21 cellular contexts compared by ENCODE assay signal in genomic region chr18:14124689-14125088, GRCh38. TPM values are rescaled to one million over a fixed set of nuclear protein-coding genes. Genes with fewer than 3 reads are reported as not detected.
DNase-seq lines count a peak whose midpoint lies in the region; ATAC-seq lines count a peak whose summit lies in the region.
"Had no signal": no experiment of that assay in that cellular context is flagged by ENCODE, and none has a peak within 500 bp of the region (broad histone marks: within the 10 kb centered on the region; RNA-seq: fewer than 3 reads in every experiment).

No MANE protein-coding gene starts in this region.

- H3K27ac ChIP-seq in iPS-20b (ENCODE audit: low read length): no peak overlapping the region
- H3K27ac ChIP-seq: BLaER1 treated with 17β-estradiol and CSF1 and Interleukin-3, amounts not matched to agents 10 nM and 100 nM had no signal

- peak overlapping the region; percentile 47 for H3K27ac Mint-ChIP-seq in activated CD4-positive, alpha-beta memory T cell treated with anti-CD3 and anti-CD28 coated beads for 36 hours
- no peak overlapping the region for H3K27ac Mint-ChIP-seq in activated CD4-positive, alpha-beta memory T cell treated with anti-CD3 and anti-CD28 coated beads, Interleukin-2, amount 10 ng/mL, durations not matched to agents 7 days and 5 days
- no peak overlapping the region for H3K27ac Mint-ChIP-seq in immature natural killer cell

- intact Hi-C loops in activated CD4-positive, alpha-beta memory T cell treated with anti-CD3 and anti-CD28 coated beads for 36 hours (cut with micrococcal nuclease): no loop called here

- no peaks in the 10 kb centered on the region for H3K9me3 Mint-ChIP-seq in activated CD4-positive, alpha-beta memory T cell treated with anti-CD3 and anti-CD28 coated beads for 36 hours
- no peaks in the 10 kb centered on the region for H3K9me3 Mint-ChIP-seq in activated CD4-positive, alpha-beta memory T cell treated with anti-CD3 and anti-CD28 coated beads, Interleukin-2, amount 10 ng/mL, durations not matched to agents 7 days and 5 days
- H3K9me3 Mint-ChIP-seq in immature natural killer cell: no peaks in the 10 kb centered on the region
- H3K9me3 Mint-ChIP-seq: CD4-positive, alpha-beta memory T cell had no signal

- no peak for ATAC-seq in GM21360 (IDR thresholded peaks at IDR 0.05; ENCODE audit: unreplicated experiment)

- H3K36me3 ChIP-seq in iPS-20b (ENCODE audit: insufficient read depth, low read depth, low read length): peaks cover 49% of the 10 kb centered on the region

- no peaks in the 10 kb centered on the region for H3K27me3 ChIP-seq in iPS-20b (ENCODE audit: insufficient read depth, low read length)
- H3K27me3 ChIP-seq: BLaER1 treated with 17β-estradiol and CSF1 and Interleukin-3, amounts not matched to agents 10 nM and 100 nM; MG63 had no signal

- no peak overlapping the region for H3K4me3 Mint-ChIP-seq in activated CD4-positive, alpha-beta memory T cell treated with anti-CD3 and anti-CD28 coated beads for 36 hours
- H3K4me3 Mint-ChIP-seq in activated CD4-positive, alpha-beta memory T cell treated with anti-CD3 and anti-CD28 coated beads, Interleukin-2, amount 10 ng/mL, durations not matched to agents 7 days and 5 days: no peak overlapping the region
- H3K4me3 Mint-ChIP-seq in immature natural killer cell: no peak overlapping the region
- H3K4me3 Mint-ChIP-seq: CD4-positive, alpha-beta memory T cell had no signal

- H3K4me3 ChIP-seq in iPS-20b (ENCODE audit: low read length): peak overlapping the region; percentile 14; the same call in 1 of the 2 replicates
- H3K4me3 ChIP-seq: BLaER1 treated with 17β-estradiol and CSF1 and Interleukin-3, amounts not matched to agents 10 nM and 100 nM; MG63 had no signal

- no peaks in the 10 kb centered on the region for H3K27me3 Mint-ChIP-seq in activated CD4-positive, alpha-beta memory T cell treated with anti-CD3 and anti-CD28 coated beads for 36 hours
- H3K27me3 Mint-ChIP-seq in activated CD4-positive, alpha-beta memory T cell treated with anti-CD3 and anti-CD28 coated beads, Interleukin-2, amount 10 ng/mL, durations not matched to agents 7 days and 5 days: no peaks in the 10 kb centered on the region
- H3K27me3 Mint-ChIP-seq in immature natural killer cell (ENCODE audit: low read depth in 3 of 3): peaks cover 0 to 1% (median 0%) of the 10 kb centered on the region in 3 donors
- H3K27me3 Mint-ChIP-seq: CD4-positive, alpha-beta memory T cell had no signal

- H3K4me1 Mint-ChIP-seq in activated CD4-positive, alpha-beta memory T cell treated with anti-CD3 and anti-CD28 coated beads for 36 hours (ENCODE audit: low read depth): peaks cover 8% of the 10 kb centered on the region
- peaks cover 7% of the 10 kb centered on the region for H3K4me1 Mint-ChIP-seq in activated CD4-positive, alpha-beta memory T cell treated with anti-CD3 and anti-CD28 coated beads, Interleukin-2, amount 10 ng/mL, durations not matched to agents 7 days and 5 days
- H3K4me1 Mint-ChIP-seq in immature natural killer cell: no peaks in the 10 kb centered on the region

- POLR2A ChIA-PET in activated CD4-positive, alpha-beta memory T cell treated with anti-CD3 and anti-CD28 coated beads for 36 hours (lab: Charles Lee): interaction anchor here (0.7 kb wide), 1 partner anchor 91 kb away, joined by 3 read pairs; no protein-coding TSS in a partner anchor
- POLR2A ChIA-PET in activated CD4-positive, alpha-beta memory T cell treated with anti-CD3 and anti-CD28 coated beads, Interleukin-2, amount 10 ng/mL, durations not matched to agents 7 days and 5 days (lab: Charles Lee): no interaction called here

- H3K4me1 ChIP-seq in iPS-20b (ENCODE audit: insufficient read depth, low read length): peaks cover 7% of the 10 kb centered on the region; the same call in 1 of the 2 replicates
- H3K4me1 ChIP-seq: Caco-2 had no signal

- CTCF ChIA-PET in activated CD4-positive, alpha-beta memory T cell treated with anti-CD3 and anti-CD28 coated beads for 36 hours (lab: Charles Lee): interaction anchor here (1.5 kb wide), 1 partner anchor 37 kb away, joined by 5 read pairs; no protein-coding TSS in a partner anchor
- CTCF ChIA-PET in activated CD4-positive, alpha-beta memory T cell treated with anti-CD3 and anti-CD28 coated beads, Interleukin-2, amount 10 ng/mL, durations not matched to agents 7 days and 5 days (lab: Charles Lee): interaction anchor here (0.9 kb wide), 1 partner anchor 38 kb away, joined by 3 read pairs; no protein-coding TSS in a partner anchor

- DNase-seq in activated CD4-positive, alpha-beta memory T cell treated with anti-CD3 and anti-CD28 coated beads for 36 hours: no peak
- DNase-seq in activated CD4-positive, alpha-beta memory T cell treated with anti-CD3 and anti-CD28 coated beads, Interleukin-2, amount 10 ng/mL, durations not matched to agents 7 days and 5 days: no peak
- DNase-seq in NCI-H345 treated with DMSO at 0.1 percent for 48 hours (lab: John Stamatoyannopoulos, UW; ENCODE audit: unreplicated experiment) (peak; percentile 12), immature natural killer cell (no peak)
- DNase-seq in activated naive CD4-positive, alpha-beta T cell treated with anti-CD3 and anti-CD28 coated beads, Interleukin-2, amount 50 U/mL, for 16 hours: no peak
- DNase-seq in activated CD4-positive, CD25-positive, alpha-beta regulatory T cell treated with anti-CD3 and anti-CD28 coated beads, Interleukin-2, amount 50 U/mL, for 72 hours: no peak
- DNase-seq: 8988T; Caco-2; CD4-positive, alpha-beta memory T cell; DMS 273 treated with DMSO at 0.1 percent for 48 hours; Kasumi-1; MG63; NCI-H1417 treated with DMSO at 0.1 percent for 48 hours; NCI-H187; NCI-H2107; NCI-H226; NCI-H526; Right ventricle myocardium superior had no signal

- H3K9me3 ChIP-seq in iPS-20b (ENCODE audit: insufficient read depth, low read depth, low read length): no peaks in the 10 kb centered on the region
- H3K9me3 ChIP-seq: Caco-2, MG63 had no signal

- H3K9ac ChIP-seq in iPS-20b (ENCODE audit: low read depth, low read length): no peak overlapping the region
- H3K9ac ChIP-seq: BLaER1 treated with 17β-estradiol and CSF1 and Interleukin-3, amounts not matched to agents 10 nM and 100 nM had no signal

- H3K36me3 Mint-ChIP-seq in activated CD4-positive, alpha-beta memory T cell treated with anti-CD3 and anti-CD28 coated beads for 36 hours: peaks cover 8% of the 10 kb centered on the region
- H3K36me3 Mint-ChIP-seq in activated CD4-positive, alpha-beta memory T cell treated with anti-CD3 and anti-CD28 coated beads, Interleukin-2, amount 10 ng/mL, durations not matched to agents 7 days and 5 days (ENCODE audit: low read depth): peaks cover 35% of the 10 kb centered on the region
- peaks cover 0 to 4% (median 0%) of the 10 kb centered on the region in 3 donors for H3K36me3 Mint-ChIP-seq in immature natural killer cell

RNA-seq across cellular contexts. Expression of gene ZNF519, which starts 7.5 kb away (rescaled TPM):
- 10 to 100 TPM; 14.1 to 15.8 TPM for total RNA-seq in activated CD4-positive, alpha-beta memory T cell treated with anti-CD3 and anti-CD28 coated beads for 36 hours
- total RNA-seq in activated CD4-positive, alpha-beta memory T cell treated with anti-CD3 and anti-CD28 coated beads, Interleukin-2, amount 10 ng/mL, durations not matched to agents 7 days and 5 days: 10 to 100 TPM in 1 of 2 experiments, 1 to 10 TPM in 1; 9.1 to 11.1 TPM
- 1 to 10 TPM; 1.8 to 7.4 (median 3.8) TPM for polyA plus RNA-seq in immature natural killer cell
